In genomic region chr12:75798527-75798926, GRCh38 we compare ENCODE assay signal across 2 cellular contexts.
TF ChIP-seq lines count a peak whose summit lies in the region.

No MANE protein-coding gene starts in this region.

TF ChIP-seq in HepG2, 621 proteins besides CTCF, POLR2A, EP300 and RAD21 (continued from another document and continues in another):
- TF ChIP-seq ZBTB43 (CRISPR knock-in tag; conservative IDR thresholded peaks at IDR 0.05): no peak
- no peak for TF ChIP-seq MAX (IDR thresholded peaks at IDR 0.05)
- TF ChIP-seq SIX1 (CRISPR knock-in tag; IDR thresholded peaks at IDR 0.05; ENCODE audit: borderline replicate concordance): 0 out of 2 replicates have a peak, but pooled peaks have one; percentile 46
- no peak for TF ChIP-seq HNF1A (IDR thresholded peaks at IDR 0.05; ENCODE audit: low read depth)
- TF ChIP-seq HNF1A (CRISPR knock-in tag; IDR thresholded peaks at IDR 0.05; ENCODE audit: borderline replicate concordance): peak; percentile 17; the same call in 1 of the 2 replicates
- TF ChIP-seq RERE (CRISPR knock-in tag; IDR thresholded peaks at IDR 0.05; ENCODE audit: low read depth): peak; percentile 93
- TF ChIP-seq ETS1 (CRISPR knock-in tag; IDR thresholded peaks at IDR 0.05): no peak
- TF ChIP-seq NR2F2 (IDR thresholded peaks at IDR 0.05; ENCODE audit: borderline replicate concordance, low read depth): peak; percentile 80
- TF ChIP-seq ZNF282 (IDR thresholded peaks at IDR 0.05; ENCODE audit: partially characterized antibody): no peak
- TF ChIP-seq ZNF841 (CRISPR knock-in tag; IDR thresholded peaks at IDR 0.05; ENCODE audit: borderline replicate concordance): no peak

TF ChIP-seq in GM12878, 131 proteins besides CTCF, POLR2A, EP300 and RAD21 (continued from another document):
- TF ChIP-seq E2F8 (IDR thresholded peaks at IDR 0.05; ENCODE audit: low read depth, partially characterized antibody) (no peak), EZH2 (IDR thresholded peaks at IDR 0.05; ENCODE audit: borderline replicate concordance, control insufficient read depth, low read depth, low read length) (no peak), MYB (IDR thresholded peaks at IDR 0.05; ENCODE audit: borderline replicate concordance, low read depth, low read length) (no peak), MEF2A (IDR thresholded peaks at IDR 0.05; ENCODE audit: insufficient read depth, low read depth, low read length) (no peak), TAF1 (IDR thresholded peaks at IDR 0.05; ENCODE audit: borderline replicate concordance, low read depth, low read length) (no peak), TBL1XR1 (IDR thresholded peaks at IDR 0.05; ENCODE audit: low read depth, low read length) (no peak), ETV6 (conservative IDR thresholded peaks at IDR 0.05 in 1 of 2, IDR thresholded peaks at IDR 0.05 in 1 of 2; ENCODE audit: borderline replicate concordance in 1 of 2, low read depth in 1 of 2) (no peak), NKRF (conservative IDR thresholded peaks at IDR 0.05) (no peak), KAT2A (conservative IDR thresholded peaks at IDR 0.05; ENCODE audit: control insufficient read depth, low read depth, low read length) (no peak)
